2 cellular contexts compared by ENCODE assay signal in the genomic region with DNA sequence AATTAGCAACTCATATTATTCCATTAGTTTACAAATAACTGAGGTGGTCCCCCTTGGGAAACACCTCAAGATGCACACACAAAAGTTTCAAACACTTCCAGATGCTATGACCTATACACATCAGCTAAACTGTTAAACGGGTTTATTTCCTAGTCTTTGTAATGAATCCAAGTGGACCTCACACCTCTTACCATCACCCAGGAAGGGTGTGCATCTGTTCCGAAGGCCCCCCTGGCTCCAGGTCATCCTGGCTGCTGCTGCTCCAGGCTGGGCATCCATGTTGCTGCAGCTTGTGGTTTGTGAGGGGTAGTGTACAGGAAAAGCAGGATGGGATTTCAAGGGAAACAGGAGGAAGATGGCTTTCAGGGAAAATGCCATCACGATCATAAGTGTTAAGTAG.
TF ChIP-seq lines count a peak whose summit lies in the region.

No MANE protein-coding gene starts in this region.

TF ChIP-seq in SK-N-SH, 30 proteins besides CTCF, POLR2A, EP300 and RAD21 (continued from another document):
- TF ChIP-seq, protein P1, sequence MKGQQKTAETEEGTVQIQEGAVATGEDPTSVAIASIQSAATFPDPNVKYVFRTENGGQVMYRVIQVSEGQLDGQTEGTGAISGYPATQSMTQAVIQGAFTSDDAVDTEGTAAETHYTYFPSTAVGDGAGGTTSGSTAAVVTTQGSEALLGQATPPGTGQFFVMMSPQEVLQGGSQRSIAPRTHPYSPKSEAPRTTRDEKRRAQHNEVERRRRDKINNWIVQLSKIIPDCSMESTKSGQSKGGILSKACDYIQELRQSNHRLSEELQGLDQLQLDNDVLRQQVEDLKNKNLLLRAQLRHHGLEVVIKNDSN (IDR thresholded peaks at IDR 0.05; ENCODE audit: borderline replicate concordance, low read depth): no peak
TF ChIP-seq in SK-N-SH: peak in this region for 0.

TF ChIP-seq in SK-N-SH treated with all-trans-retinoic acid at 6 μM for 48 hours, 23 proteins besides CTCF, POLR2A, EP300 and RAD21 (continued from another document):
- TF ChIP-seq POU6F1 (CRISPR knock-in tag; IDR thresholded peaks at IDR 0.05; ENCODE audit: borderline replicate concordance, low read depth) (no peak), PATZ1 (CRISPR knock-in tag; IDR thresholded peaks at IDR 0.05; ENCODE audit: borderline replicate concordance) (no peak), ARNTL (CRISPR knock-in tag; IDR thresholded peaks at IDR 0.05; ENCODE audit: borderline replicate concordance, low read depth) (no peak), ESRRG (CRISPR knock-in tag; IDR thresholded peaks at IDR 0.05) (no peak), TCF4 (CRISPR knock-in tag; IDR thresholded peaks at IDR 0.05; ENCODE audit: borderline replicate concordance) (no peak), ZNF8 (CRISPR knock-in tag; IDR thresholded peaks at IDR 0.05) (no peak), GLIS3 (CRISPR knock-in tag; IDR thresholded peaks at IDR 0.05) (no peak)
- TF ChIP-seq, protein P2, sequence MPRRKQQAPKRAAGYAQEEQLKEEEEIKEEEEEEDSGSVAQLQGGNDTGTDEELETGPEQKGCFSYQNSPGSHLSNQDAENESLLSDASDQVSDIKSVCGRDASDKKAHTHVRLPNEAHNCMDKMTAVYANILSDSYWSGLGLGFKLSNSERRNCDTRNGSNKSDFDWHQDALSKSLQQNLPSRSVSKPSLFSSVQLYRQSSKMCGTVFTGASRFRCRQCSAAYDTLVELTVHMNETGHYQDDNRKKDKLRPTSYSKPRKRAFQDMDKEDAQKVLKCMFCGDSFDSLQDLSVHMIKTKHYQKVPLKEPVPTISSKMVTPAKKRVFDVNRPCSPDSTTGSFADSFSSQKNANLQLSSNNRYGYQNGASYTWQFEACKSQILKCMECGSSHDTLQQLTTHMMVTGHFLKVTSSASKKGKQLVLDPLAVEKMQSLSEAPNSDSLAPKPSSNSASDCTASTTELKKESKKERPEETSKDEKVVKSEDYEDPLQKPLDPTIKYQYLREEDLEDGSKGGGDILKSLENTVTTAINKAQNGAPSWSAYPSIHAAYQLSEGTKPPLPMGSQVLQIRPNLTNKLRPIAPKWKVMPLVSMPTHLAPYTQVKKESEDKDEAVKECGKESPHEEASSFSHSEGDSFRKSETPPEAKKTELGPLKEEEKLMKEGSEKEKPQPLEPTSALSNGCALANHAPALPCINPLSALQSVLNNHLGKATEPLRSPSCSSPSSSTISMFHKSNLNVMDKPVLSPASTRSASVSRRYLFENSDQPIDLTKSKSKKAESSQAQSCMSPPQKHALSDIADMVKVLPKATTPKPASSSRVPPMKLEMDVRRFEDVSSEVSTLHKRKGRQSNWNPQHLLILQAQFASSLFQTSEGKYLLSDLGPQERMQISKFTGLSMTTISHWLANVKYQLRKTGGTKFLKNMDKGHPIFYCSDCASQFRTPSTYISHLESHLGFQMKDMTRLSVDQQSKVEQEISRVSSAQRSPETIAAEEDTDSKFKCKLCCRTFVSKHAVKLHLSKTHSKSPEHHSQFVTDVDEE (CRISPR knock-in tag; IDR thresholded peaks at IDR 0.05): no peak
